Comparison of ENCODE assay signal across 8 cellular contexts in genomic region chr17:75978938-75979704, GRCh38. TPM values are rescaled to one million over a fixed set of nuclear protein-coding genes. Genes with fewer than 3 reads are reported as not detected.
A peak's percentile ranks its signal among the peaks of the same experiment; 100 is the strongest.
DNase-seq lines count a peak whose midpoint lies in the region; ATAC-seq, FAIRE-seq and TF ChIP-seq lines count a peak whose summit lies in the region.

ACOX1 (minus strand) TSS chr17:75979166; CDS start chr17:75979073, 93 bp downstream.
TEN1 (plus strand) TSS chr17:75979240; CDS start chr17:75986193, 6,953 bp downstream.

- H3K4me1 ChIP-seq in kidney (ENCODE audit: control insufficient read depth in 1 of 2, insufficient read depth in 1 of 2, low read depth in 1 of 2, low read length in 2 of 2): peaks cover 8 to 20% of the 10 kb centered on the region in 2 donors

- H3K36me3 ChIP-seq in kidney (ENCODE audit: control insufficient read depth in 1 of 2, insufficient read depth in 2 of 2, low read length in 2 of 2): peaks cover 0 to 3% of the 10 kb centered on the region in 2 donors

- intact Hi-C loops in kidney (cut with DNase I): no loop called here

- peak within 1 kb of the TSS; percentile 99 to 100 for H3K27ac ChIP-seq in kidney (ENCODE audit: low read depth in 2 of 2, low read length in 2 of 2)

- ATAC-seq in GM19043 (IDR thresholded peaks at IDR 0.05; ENCODE audit: low read depth, unreplicated experiment) (peak; percentile 89), HG03378 (IDR thresholded peaks at IDR 0.05; ENCODE audit: unreplicated experiment) (peak; percentile 66)

- no peaks in the 10 kb centered on the region for H3K9me3 ChIP-seq in kidney (ENCODE audit: control insufficient read depth in 1 of 2, low read length in 2 of 2)

- FAIRE-seq in kidney (lab: Jason Lieb, UNC): no peak

- H3K9ac ChIP-seq in kidney (ENCODE audit: low read length in 2 of 2): peak within 1 kb of the TSS; percentile 92 to 95

- DNase-seq in AML-193 (lab: John Stamatoyannopoulos, UW) (peak; percentile 98 to 99), NCI-H510A (lab: John Stamatoyannopoulos, UW) (peak; percentile 96), cerebellum (ENCODE audit: low spot score) (peak; percentile 97), kidney (peak; percentile 100)
- DNase-seq in activated CD4-positive, alpha-beta T cell treated with anti-CD3 and anti-CD28 coated beads for 1 hour: peak; percentile 90
- peak; percentile 99 for DNase-seq in stimulated activated CD4-positive, alpha-beta T cell treated with anti-CD3 and anti-CD28 coated beads, Interleukin-15, amount 100 ng/mL, for 24 hours

- peak; percentile 2 for TF ChIP-seq CTCF in kidney (IDR thresholded peaks at IDR 0.05; ENCODE audit: borderline replicate concordance, extremely low read depth, insufficient read depth)

- peak within 1 kb of the TSS; percentile 78 to 90 for H3K4me3 ChIP-seq in kidney (ENCODE audit: low read length in 2 of 2)

RNA-seq across cellular contexts. Expression of gene ACOX1, which starts in this region (rescaled TPM):
- 55.6 TPM for total RNA-seq in cerebellum
- 60.6 TPM for total RNA-seq in kidney
- 24.7 TPM for polyA plus RNA-seq in kidney (ENCODE audit: insufficient read depth, low read depth, low replicate concordance)

RNA-seq across cellular contexts. Expression of gene TEN1, which starts in this region (rescaled TPM):
- total RNA-seq in cerebellum (7.5 TPM), kidney (21.3 TPM)
- 40.8 TPM for polyA plus RNA-seq in kidney (ENCODE audit: insufficient read depth, low read depth, low replicate concordance)

Comparison
In these comparisons a context has a peak if more than half of its experiments do, and no peak if none do; other contexts are left out.
1. Peak in every context shown above with its lines: DNase-seq, ATAC-seq, H3K4me3 ChIP-seq and H3K27ac ChIP-seq.